16 cellular contexts compared by ENCODE assay signal in the genomic region with DNA sequence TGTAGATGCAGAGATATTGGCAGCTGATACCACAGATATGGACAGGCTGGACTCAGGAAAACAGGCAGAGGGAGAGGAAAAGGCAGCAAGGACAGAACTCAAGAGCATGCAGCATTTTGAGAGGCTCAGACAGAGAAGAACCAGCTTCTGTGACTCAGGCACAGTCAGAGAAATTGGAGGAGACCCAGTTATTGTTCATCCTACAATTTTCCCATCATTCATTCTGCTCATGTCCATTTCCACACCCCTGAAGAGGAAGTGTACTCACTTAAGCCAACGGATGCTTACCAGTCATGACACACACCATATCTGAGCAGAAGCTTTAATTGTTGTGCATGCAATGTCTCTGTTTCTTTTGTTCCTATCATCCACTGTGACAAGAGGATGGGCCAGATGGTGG.
A peak's percentile ranks its signal among the peaks of the same experiment; 100 is the strongest.
DNase-seq lines count a peak whose midpoint lies in the region; ATAC-seq, FAIRE-seq and TF ChIP-seq lines count a peak whose summit lies in the region.
"Had no signal": no experiment of that assay in that cellular context is flagged by ENCODE, and none has a peak within 500 bp of the region (broad histone marks: within the 10 kb centered on the region; RNA-seq: fewer than 3 reads in every experiment).

No MANE protein-coding gene starts in this region.

- H3K27ac ChIP-seq in AG04450 (ENCODE audit: low read depth, low read length) (no peak overlapping the region), neural progenitor cell (no peak overlapping the region), ascending aorta (no peak overlapping the region)
- H3K27ac ChIP-seq: parathyroid adenoma, WERI-Rb-1 had no signal

- H3K4me1 Mint-ChIP-seq in neural progenitor cell, result peaks cover 7% of the 10 kb centered on the region

- H4K20me1 ChIP-seq in neural progenitor cell (ENCODE audit: low read depth), result no peaks in the 10 kb centered on the region

- H3K27me3 ChIP-seq in AG04450 (ENCODE audit: control insufficient read depth, insufficient read depth, low read length) (no peaks in the 10 kb centered on the region), neural progenitor cell (no peaks in the 10 kb centered on the region), ascending aorta (no peaks in the 10 kb centered on the region)

- no peaks in the 10 kb centered on the region for H3K4me1 ChIP-seq in neural progenitor cell
- H3K4me1 ChIP-seq in ascending aorta, result peaks cover 0 to 8% of the 10 kb centered on the region in 2 donors
- H3K4me1 ChIP-seq: parathyroid adenoma had no signal

- H3K36me3 Mint-ChIP-seq in neural progenitor cell, result no peaks in the 10 kb centered on the region

- H3F3A ChIP-seq in neural progenitor cell (ENCODE audit: low read depth), result no peaks in the 10 kb centered on the region

- POLR2A ChIA-PET in AG04450 (lab: Yijun Ruan, JAX), result no interaction called here

- H3K4me3 ChIP-seq in AG04450 (ENCODE audit: low read depth, low read length), result no peak overlapping the region
- no peak overlapping the region for H3K4me3 ChIP-seq in fibroblast of pulmonary artery (replicated peaks; ENCODE audit: low read depth, low read length)
- H3K4me3 ChIP-seq in lower leg skin (ENCODE audit: low read depth, poor library complexity, severe bottlenecking), result no peak overlapping the region
- no peak overlapping the region for H3K4me3 ChIP-seq in neural progenitor cell
- no peak overlapping the region for H3K4me3 ChIP-seq in ascending aorta

- no peak overlapping the region for H2AFZ ChIP-seq in neural progenitor cell (replicated peaks)
- H2AFZ ChIP-seq: parathyroid adenoma had no signal

- ATAC-seq in SK-N-SH treated with all-trans-retinoic acid at 6 μM for 48 hours, result peak; percentile 74

- H3K79me2 ChIP-seq in neural progenitor cell (ENCODE audit: low read depth), result no peaks in the 10 kb centered on the region
- H3K79me2 ChIP-seq: parathyroid adenoma had no signal

- TF ChIP-seq CTCF in AG04450 (IDR thresholded peaks at IDR 0.05; ENCODE audit: low read depth, low read length) (no peak), fibroblast of pulmonary artery (IDR thresholded peaks at IDR 0.05; ENCODE audit: low read length, missing control alignments) (no peak), lower leg skin (IDR thresholded peaks at IDR 0.05) (no peak), neural progenitor cell (IDR thresholded peaks at IDR 0.05) (no peak), ascending aorta (IDR thresholded peaks at IDR 0.05) (no peak)

- DNase-seq in AG04450 (ENCODE audit: low read depth, low spot score), result peak; percentile 42
- DNase-seq in GM04504 (ENCODE audit: low read depth), result peak; percentile 73
- peak; percentile 90 for DNase-seq in fibroblast of pulmonary artery (ENCODE audit: low read depth)
- DNase-seq in lower leg skin (ENCODE audit: low spot score in 2 of 2), result no peak
- DNase-seq in neural progenitor cell (ENCODE audit: low spot score), result no peak
- no peak for DNase-seq in RCC 7860 (ENCODE audit: low spot score)
- no peak for DNase-seq in ascending aorta (ENCODE audit: low spot score in 2 of 2)
- DNase-seq: activated naive CD4-positive, alpha-beta T cell treated with Interleukin-2 at 50 U/mL for 16 hours; AML-193; caudate nucleus; DMS153; head of caudate nucleus; NCI-H1105 treated with DMSO at 0.1 percent for 48 hours; WERI-Rb-1 had no signal

- no peaks in the 10 kb centered on the region for H3K9me3 ChIP-seq in AG04450 (ENCODE audit: control insufficient read depth, insufficient read depth, low read length)
- no peaks in the 10 kb centered on the region for H3K9me3 ChIP-seq in neural progenitor cell (ENCODE audit: low read depth)
- no peaks in the 10 kb centered on the region for H3K9me3 ChIP-seq in ascending aorta

- H3K27me3 Mint-ChIP-seq in neural progenitor cell (ENCODE audit: insufficient read depth, low read depth), result peaks cover 2% of the 10 kb centered on the region

- no peak for FAIRE-seq in RCC 7860 (lab: Jason Lieb, UNC)

- no peaks in the 10 kb centered on the region for H3K9me3 Mint-ChIP-seq in neural progenitor cell

- WGBS in lower leg skin, 2 donors, result 38 to 43% methylated on average over 1 of the region's 1 CpG

- no peaks in the 10 kb centered on the region for H3K36me3 ChIP-seq in neural progenitor cell
- H3K36me3 ChIP-seq in ascending aorta, result no peaks in the 10 kb centered on the region
- H3K36me3 ChIP-seq: WERI-Rb-1 had no signal

- H3K27ac Mint-ChIP-seq in neural progenitor cell, result no peak overlapping the region

- no peak overlapping the region for H3K4me3 Mint-ChIP-seq in neural progenitor cell

- H3K9ac ChIP-seq in neural progenitor cell, result no peak overlapping the region
- H3K9ac ChIP-seq: parathyroid adenoma had no signal

- no peak overlapping the region for H3K4me2 ChIP-seq in neural progenitor cell

- TF ChIP-seq POLR2A in lower leg skin (IDR thresholded peaks at IDR 0.05), result no peak

- CTCF ChIA-PET in AG04450 (lab: Charles Lee), result interaction anchor here (0.6 kb wide), 1 partner anchor 293 kb away, joined by 3 read pairs; no protein-coding TSS in a partner anchor

- intact Hi-C loops in lower leg skin (cut with DNase I; ENCODE audit: low total_unique reads), result no loop called here
- intact Hi-C loops in ascending aorta (cut with DNase I), result no loop called here

TF ChIP-seq in SK-N-SH treated with all-trans-retinoic acid at 6 μM for 48 hours, 23 proteins besides CTCF, POLR2A, EP300 and RAD21 (continues in another document):
- TF ChIP-seq GLIS3 (CRISPR knock-in tag; IDR thresholded peaks at IDR 0.05) (no peak), ESRRG (CRISPR knock-in tag; IDR thresholded peaks at IDR 0.05) (no peak), OSR1 (CRISPR knock-in tag; IDR thresholded peaks at IDR 0.05) (no peak), BACH2 (CRISPR knock-in tag; IDR thresholded peaks at IDR 0.05; ENCODE audit: borderline replicate concordance) (no peak), TOX (CRISPR knock-in tag; IDR thresholded peaks at IDR 0.05; ENCODE audit: borderline replicate concordance) (no peak), ZNF70 (CRISPR knock-in tag; IDR thresholded peaks at IDR 0.05) (no peak), ISL1 (CRISPR knock-in tag; IDR thresholded peaks at IDR 0.05) (no peak), ZC3H10 (CRISPR knock-in tag; IDR thresholded peaks at IDR 0.05) (no peak), PPARA (CRISPR knock-in tag; IDR thresholded peaks at IDR 0.05; ENCODE audit: borderline replicate concordance) (no peak), CSDC2 (CRISPR knock-in tag; IDR thresholded peaks at IDR 0.05) (no peak)
- TF ChIP-seq, protein P1, sequence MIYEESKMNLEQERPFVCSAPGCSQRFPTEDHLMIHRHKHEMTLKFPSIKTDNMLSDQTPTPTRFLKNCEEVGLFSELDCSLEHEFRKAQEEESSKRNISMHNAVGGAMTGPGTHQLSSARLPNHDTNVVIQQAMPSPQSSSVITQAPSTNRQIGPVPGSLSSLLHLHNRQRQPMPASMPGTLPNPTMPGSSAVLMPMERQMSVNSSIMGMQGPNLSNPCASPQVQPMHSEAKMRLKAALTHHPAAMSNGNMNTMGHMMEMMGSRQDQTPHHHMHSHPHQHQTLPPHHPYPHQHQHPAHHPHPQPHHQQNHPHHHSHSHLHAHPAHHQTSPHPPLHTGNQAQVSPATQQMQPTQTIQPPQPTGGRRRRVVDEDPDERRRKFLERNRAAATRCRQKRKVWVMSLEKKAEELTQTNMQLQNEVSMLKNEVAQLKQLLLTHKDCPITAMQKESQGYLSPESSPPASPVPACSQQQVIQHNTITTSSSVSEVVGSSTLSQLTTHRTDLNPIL (CRISPR knock-in tag; IDR thresholded peaks at IDR 0.05; ENCODE audit: low read depth), result no peak
- TF ChIP-seq, protein P2, sequence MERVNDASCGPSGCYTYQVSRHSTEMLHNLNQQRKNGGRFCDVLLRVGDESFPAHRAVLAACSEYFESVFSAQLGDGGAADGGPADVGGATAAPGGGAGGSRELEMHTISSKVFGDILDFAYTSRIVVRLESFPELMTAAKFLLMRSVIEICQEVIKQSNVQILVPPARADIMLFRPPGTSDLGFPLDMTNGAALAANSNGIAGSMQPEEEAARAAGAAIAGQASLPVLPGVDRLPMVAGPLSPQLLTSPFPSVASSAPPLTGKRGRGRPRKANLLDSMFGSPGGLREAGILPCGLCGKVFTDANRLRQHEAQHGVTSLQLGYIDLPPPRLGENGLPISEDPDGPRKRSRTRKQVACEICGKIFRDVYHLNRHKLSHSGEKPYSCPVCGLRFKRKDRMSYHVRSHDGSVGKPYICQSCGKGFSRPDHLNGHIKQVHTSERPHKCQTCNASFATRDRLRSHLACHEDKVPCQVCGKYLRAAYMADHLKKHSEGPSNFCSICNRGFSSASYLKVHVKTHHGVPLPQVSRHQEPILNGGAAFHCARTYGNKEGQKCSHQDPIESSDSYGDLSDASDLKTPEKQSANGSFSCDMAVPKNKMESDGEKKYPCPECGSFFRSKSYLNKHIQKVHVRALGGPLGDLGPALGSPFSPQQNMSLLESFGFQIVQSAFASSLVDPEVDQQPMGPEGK (CRISPR knock-in tag; IDR thresholded peaks at IDR 0.05; ENCODE audit: borderline replicate concordance), result no peak
- TF ChIP-seq, protein P3, sequence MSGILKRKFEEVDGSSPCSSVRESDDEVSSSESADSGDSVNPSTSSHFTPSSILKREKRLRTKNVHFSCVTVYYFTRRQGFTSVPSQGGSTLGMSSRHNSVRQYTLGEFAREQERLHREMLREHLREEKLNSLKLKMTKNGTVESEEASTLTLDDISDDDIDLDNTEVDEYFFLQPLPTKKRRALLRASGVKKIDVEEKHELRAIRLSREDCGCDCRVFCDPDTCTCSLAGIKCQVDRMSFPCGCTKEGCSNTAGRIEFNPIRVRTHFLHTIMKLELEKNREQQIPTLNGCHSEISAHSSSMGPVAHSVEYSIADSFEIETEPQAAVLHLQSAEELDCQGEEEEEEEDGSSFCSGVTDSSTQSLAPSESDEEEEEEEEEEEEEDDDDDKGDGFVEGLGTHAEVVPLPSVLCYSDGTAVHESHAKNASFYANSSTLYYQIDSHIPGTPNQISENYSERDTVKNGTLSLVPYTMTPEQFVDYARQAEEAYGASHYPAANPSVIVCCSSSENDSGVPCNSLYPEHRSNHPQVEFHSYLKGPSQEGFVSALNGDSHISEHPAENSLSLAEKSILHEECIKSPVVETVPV (CRISPR knock-in tag; IDR thresholded peaks at IDR 0.05), result no peak
- TF ChIP-seq, protein P4, sequence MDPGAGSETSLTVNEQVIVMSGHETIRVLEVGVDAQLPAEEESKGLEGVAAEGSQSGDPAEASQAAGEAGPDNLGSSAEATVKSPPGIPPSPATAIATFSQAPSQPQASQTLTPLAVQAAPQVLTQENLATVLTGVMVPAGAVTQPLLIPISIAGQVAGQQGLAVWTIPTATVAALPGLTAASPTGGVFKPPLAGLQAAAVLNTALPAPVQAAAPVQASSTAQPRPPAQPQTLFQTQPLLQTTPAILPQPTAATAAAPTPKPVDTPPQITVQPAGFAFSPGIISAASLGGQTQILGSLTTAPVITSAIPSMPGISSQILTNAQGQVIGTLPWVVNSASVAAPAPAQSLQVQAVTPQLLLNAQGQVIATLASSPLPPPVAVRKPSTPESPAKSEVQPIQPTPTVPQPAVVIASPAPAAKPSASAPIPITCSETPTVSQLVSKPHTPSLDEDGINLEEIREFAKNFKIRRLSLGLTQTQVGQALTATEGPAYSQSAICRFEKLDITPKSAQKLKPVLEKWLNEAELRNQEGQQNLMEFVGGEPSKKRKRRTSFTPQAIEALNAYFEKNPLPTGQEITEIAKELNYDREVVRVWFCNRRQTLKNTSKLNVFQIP (CRISPR knock-in tag; IDR thresholded peaks at IDR 0.05; ENCODE audit: borderline replicate concordance, low read depth), result no peak

Comparison
In these comparisons a context has a peak if more than half of its experiments do, and no peak if none do; other contexts are left out.
1. DNase-seq: peak in AG04450 (single experiment), GM04504 (single experiment) and fibroblast of pulmonary artery (single experiment); none in lower leg skin (0 of 2), neural progenitor cell (single experiment), RCC 7860 (single experiment) and ascending aorta (0 of 2).